29 cellular contexts compared by ENCODE assay signal in the genomic region with DNA sequence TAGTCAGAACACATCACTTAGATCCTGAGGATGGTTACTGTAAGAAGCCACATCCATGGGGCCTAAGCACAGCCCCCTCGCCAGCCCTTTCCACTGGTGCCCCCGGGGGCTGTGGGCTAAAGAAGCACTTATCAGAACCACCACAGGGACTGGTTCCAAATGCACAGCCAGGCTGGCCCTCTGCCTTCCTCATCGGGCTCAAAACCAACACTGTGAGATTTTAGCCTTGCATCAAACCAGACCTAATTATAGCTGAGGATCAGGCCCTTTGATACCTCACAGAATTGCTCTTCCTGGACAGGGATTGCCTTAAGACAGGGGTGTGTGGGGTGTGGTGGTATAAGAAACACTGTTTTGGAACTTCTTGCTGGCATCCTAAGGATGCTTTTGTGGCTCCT.
"Had no signal": no experiment of that assay in that cellular context is flagged by ENCODE, and none has a peak within 500 bp of the region (broad histone marks: within the 10 kb centered on the region; RNA-seq: fewer than 3 reads in every experiment).

No MANE protein-coding gene starts in this region.

- FAIRE-seq: pancreas had no signal

- H3K36me3 ChIP-seq: adrenal gland, cardiac muscle cell, prostate gland had no signal

- ATAC-seq: activated CD4-positive, alpha-beta T cell treated with anti-CD3 and anti-CD28 coated beads for 36 hours; body of pancreas; esophagus mucosa had no signal

- H3K27ac Mint-ChIP-seq: activated CD4-positive, alpha-beta T cell treated with anti-CD3 and anti-CD28 coated beads for 36 hours; activated naive CD4-positive, alpha-beta T cell treated with anti-CD3 and anti-CD28 coated beads for 36 hours; activated naive CD8-positive, alpha-beta T cell treated with anti-CD3 and anti-CD28 coated beads for 36 hours; activated T-helper 1 cell treated with anti-CD3 and anti-CD28 coated beads, Interleukin-12 subunit alpha, Interleukin-12 subunit beta, Interleukin-2, Interleukin-4 antibody, amounts not matched to agents 30 ng/mL and 10 ng/mL and 1 ng/mL, durations not matched to agents 14 hours and 24 hours and 36 hours; endodermal cell; mesothelial cell of epicardium; nephron progenitor cell; T-helper 2 cell treated with Interferon-gamma antibody and Interleukin-4, amounts not matched to agents 5 μg/mL and 100 μg/mL, for 36 hours had no signal

- H3K4me1 Mint-ChIP-seq: activated CD4-positive, alpha-beta T cell treated with anti-CD3 and anti-CD28 coated beads for 36 hours; activated naive CD8-positive, alpha-beta T cell treated with anti-CD3 and anti-CD28 coated beads for 36 hours; endodermal cell; mesothelial cell of epicardium; nephron progenitor cell had no signal

- H3K27ac ChIP-seq: adrenal gland, body of pancreas, cardiac muscle cell, neutrophil, pancreas, prostate gland, tibial nerve had no signal

- H3K4me1 ChIP-seq: adrenal gland, body of pancreas, pancreas, prostate gland, tibial nerve had no signal

- DNase-seq: activated CD4-positive, alpha-beta T cell treated with anti-CD3 and anti-CD28 coated beads for 36 hours; activated CD4-positive, alpha-beta T cell treated with anti-CD3 and anti-CD28 coated beads, Interleukin-2, amount 50 U/mL, for 4 hours; activated CD4-positive, CD25-positive, alpha-beta regulatory T cell; activated effector memory CD4-positive, alpha-beta T cell treated with anti-CD3 and anti-CD28 coated beads, Interleukin-2, amount 50 U/mL, for 16 hours; activated naive CD4-positive, alpha-beta T cell treated with anti-CD3 and anti-CD28 coated beads for 36 hours; activated naive CD8-positive, alpha-beta T cell treated with anti-CD3 and anti-CD28 coated beads for 36 hours; activated T-cell treated with anti-CD3 and anti-CD28 coated beads, Interleukin-2, amount 50 U/mL, for 1 hour; aorta; body of pancreas; foreskin fibroblast; mammary epithelial cell; naive B cell; nephron progenitor cell; retina; stimulated activated CD4-positive, alpha-beta T cell treated with anti-CD3 and anti-CD28 coated beads, Interleukin-15, amount 100 ng/mL, for 24 hours; stimulated activated naive CD4-positive, alpha-beta T cell; T-helper 1 cell had no signal

- H3K4me3 ChIP-seq: adrenal gland, body of pancreas, cardiac muscle cell, pancreas, prostate gland, smooth muscle cell, tibial nerve had no signal

- H3K4me2 ChIP-seq: smooth muscle cell had no signal

- H3K27me3 Mint-ChIP-seq: activated CD4-positive, alpha-beta T cell treated with anti-CD3 and anti-CD28 coated beads for 36 hours; activated naive CD8-positive, alpha-beta T cell treated with anti-CD3 and anti-CD28 coated beads for 36 hours; naive B cell had no signal

- H3K4me3 Mint-ChIP-seq: activated CD4-positive, alpha-beta T cell treated with anti-CD3 and anti-CD28 coated beads for 36 hours; activated naive CD4-positive, alpha-beta T cell treated with anti-CD3 and anti-CD28 coated beads for 36 hours; activated naive CD8-positive, alpha-beta T cell treated with anti-CD3 and anti-CD28 coated beads for 36 hours; activated T-helper 1 cell treated with anti-CD3 and anti-CD28 coated beads, Interleukin-12 subunit alpha, Interleukin-12 subunit beta, Interleukin-2, Interleukin-4 antibody, amounts not matched to agents 30 ng/mL and 10 ng/mL and 1 ng/mL, durations not matched to agents 14 hours and 24 hours and 36 hours; endodermal cell; mesothelial cell of epicardium; naive B cell; nephron progenitor cell; T-helper 2 cell treated with Interferon-gamma antibody and Interleukin-4, amounts not matched to agents 5 μg/mL and 100 μg/mL, for 36 hours had no signal

- H3K27me3 ChIP-seq: adrenal gland, body of pancreas, cardiac muscle cell, neutrophil, pancreas, tibial nerve had no signal

- H3K9me3 Mint-ChIP-seq: activated naive CD4-positive, alpha-beta T cell treated with anti-CD3 and anti-CD28 coated beads for 36 hours; activated naive CD8-positive, alpha-beta T cell treated with anti-CD3 and anti-CD28 coated beads for 36 hours; activated T-helper 1 cell treated with anti-CD3 and anti-CD28 coated beads, Interleukin-12 subunit alpha, Interleukin-12 subunit beta, Interleukin-2, Interleukin-4 antibody, amounts not matched to agents 30 ng/mL and 10 ng/mL and 1 ng/mL, durations not matched to agents 14 hours and 24 hours and 36 hours; endodermal cell; mesothelial cell of epicardium; naive B cell; nephron progenitor cell; T-helper 2 cell treated with Interferon-gamma antibody and Interleukin-4, amounts not matched to agents 5 μg/mL and 100 μg/mL, for 36 hours had no signal

- H3K9me3 ChIP-seq: adrenal gland, body of pancreas, neutrophil, pancreas, prostate gland, tibial nerve had no signal
